ENCODE assay signal across 32 cellular contexts in genomic region chr10:123841560-123841959, GRCh38. TPM values are rescaled to one million over a fixed set of nuclear protein-coding genes. Genes with fewer than 3 reads are reported as not detected.
"Had no signal": no experiment of that assay in that cellular context is flagged by ENCODE, and none has a peak within 500 bp of the region (broad histone marks: within the 10 kb centered on the region; RNA-seq: fewer than 3 reads in every experiment).

No MANE protein-coding gene starts in this region.

- H3K36me3 ChIP-seq: brain microvascular endothelial cell, Peyer's patch, SJSA1 had no signal

- FAIRE-seq: TTC549 had no signal

- H3K4me1 ChIP-seq: SJSA1 had no signal

- H3K27me3 ChIP-seq: brain microvascular endothelial cell, Peyer's patch, SJSA1 had no signal

- H3K9me3 ChIP-seq: Peyer's patch, SJSA1, SK-N-SH had no signal

- DNase-seq: activated CD4-positive, alpha-beta T cell treated with anti-CD3 and anti-CD28 coated beads, Interleukin-2, amount 10 ng/mL, durations not matched to agents 24 days and 14 days; activated CD4-positive, alpha-beta T cell treated with anti-CD3 and anti-CD28 coated beads, Interleukin-2, amount 50 U/mL, for 4 hours; activated CD8-positive, alpha-beta T cell treated with anti-CD3 and anti-CD28 coated beads for 36 hours; activated effector memory CD4-positive, alpha-beta T cell treated with anti-CD3 and anti-CD28 coated beads, Interleukin-2, amount 50 U/mL, for 16 hours; activated naive CD4-positive, alpha-beta T cell; activated naive CD4-positive, alpha-beta T cell treated with anti-CD3 and anti-CD28 coated beads, Interleukin-2, amount 50 U/mL, for 16 hours; activated naive CD8-positive, alpha-beta T cell treated with anti-CD3 and anti-CD28 coated beads for 36 hours; activated T-cell treated with anti-CD3 and anti-CD28 coated beads, Interleukin-2, amount 50 U/mL, for 1 hour; activated T-cell treated with anti-CD3 and anti-CD28 coated beads, Interleukin-2, amount 50 U/mL, for 72 hours; amniotic stem cell; aorta; brain microvascular endothelial cell; Karpas-422; KBM-7; NCI-H1105 treated with DMSO at 0.1 percent for 48 hours; NCI-H1436; NCI-H1694; NCI-H1930; NCI-H2081 treated with DMSO at 0.1 percent for 48 hours; NCI-H345; NCI-H524 treated with DMSO at 0.1 percent for 48 hours; NK-92 treated with Interleukin-12 subunit alpha and Interleukin-12 subunit beta, amount 100 ng/mL, for 24 hours; PC-3; Peyer's patch; RPMI8226; SHP77 treated with DMSO at 0.1 percent for 48 hours; SK-N-SH had no signal

- H3K27ac ChIP-seq: brain microvascular endothelial cell, SJSA1 had no signal

- ATAC-seq: activated CD8-positive, alpha-beta T cell treated with anti-CD3 and anti-CD28 coated beads for 36 hours; activated T-cell treated with anti-CD3 and anti-CD28 coated beads, Interleukin-2, amount 50 U/mL, for 72 hours; activated T-helper 17 cell treated with anti-CD3 and anti-CD28 coated beads, Interleukin-2, amount 50 U/mL, for 72 hours; PC-3 had no signal

- H3K9ac ChIP-seq: SK-N-SH had no signal

- H3K4me3 ChIP-seq: Peyer's patch, SJSA1 had no signal

- H3K4me2 ChIP-seq: SK-N-SH had no signal

RNA-seq across cellular contexts. Expression of gene CPXM2, which starts 50.0 kb away (rescaled TPM):
- total RNA-seq: activated CD4-positive, alpha-beta T cell treated with anti-CD3 and anti-CD28 coated beads, Interleukin-2, amount 10 ng/mL, durations not matched to agents 24 days and 14 days; activated CD8-positive, alpha-beta memory T cell treated with anti-CD3 and anti-CD28 coated beads for 36 hours; activated CD8-positive, alpha-beta T cell treated with anti-CD3 and anti-CD28 coated beads for 36 hours; activated naive CD8-positive, alpha-beta T cell treated with anti-CD3 and anti-CD28 coated beads for 36 hours; activated T-cell treated with anti-CD3 and anti-CD28 coated beads, Interleukin-2, amount 50 U/mL, for 72 hours; activated T-helper 17 cell treated with anti-CD3 and anti-CD28 coated beads, Interleukin-2, amount 50 U/mL, for 72 hours; MCF 10A; PC-3; SJSA1 had no signal
- polyA plus RNA-seq: SK-N-SH had no signal
